11 cellular contexts compared by ENCODE assay signal in genomic region chr5:132481243-132482211, GRCh38. TPM values are rescaled to one million over a fixed set of nuclear protein-coding genes. Genes with fewer than 3 reads are reported as not detected.
DNase-seq lines count a peak whose midpoint lies in the region; ATAC-seq, FAIRE-seq and TF ChIP-seq lines count a peak whose summit lies in the region.
"Had no signal": no experiment of that assay in that cellular context is flagged by ENCODE, and none has a peak within 500 bp of the region (broad histone marks: within the 10 kb centered on the region; RNA-seq: fewer than 3 reads in every experiment).

No MANE protein-coding gene starts in this region.

- DNase-seq in A549 (ENCODE audit: low read depth in 1 of 2, low spot score in 1 of 2) (no peak), HepG2 (ENCODE audit: low spot score) (no peak), ureter (ENCODE audit: low spot score) (no peak)
- DNase-seq in activated CD8-positive, alpha-beta memory T cell treated with anti-CD3 and anti-CD28 coated beads, Interleukin-2, amount 50 U/mL, for 4 hours: peak; percentile 23
- DNase-seq: C1 segment of cervical spinal cord, NCI-H2029 had no signal

- no TSS peak for BruUV-seq in HepG2 (replicated peaks; lab: Mats Ljungman, UMichigan)

- no peak for FAIRE-seq in A549 (lab: Jason Lieb, UNC)
- no peak for FAIRE-seq in HepG2 (lab: Jason Lieb, UNC)

- no peak overlapping the region for H2AFZ ChIP-seq in HepG2 (ENCODE audit: low read length)

- intact Hi-C loops in HepG2 (cut with micrococcal nuclease; ENCODE audit: unreplicated experiment): no loop called here

- no peak for ATAC-seq in A549
- ATAC-seq in HepG2: no peak
- no peak for ATAC-seq in HG03520 (IDR thresholded peaks at IDR 0.05; ENCODE audit: unreplicated experiment)
- ATAC-seq in HG03175 (IDR thresholded peaks at IDR 0.05; ENCODE audit: unreplicated experiment): no peak
- ATAC-seq in HG02642 (IDR thresholded peaks at IDR 0.05; ENCODE audit: poor library complexity, unreplicated experiment): no peak

- no peaks in the 10 kb centered on the region for H3K27me3 ChIP-seq in HepG2 (ENCODE audit: control insufficient read depth in 1 of 2, insufficient read depth in 2 of 2, low read length in 2 of 2)

- H3K4me1 ChIP-seq in A549 (no peaks in the 10 kb centered on the region), HepG2 (ENCODE audit: insufficient read depth, low read length) (peaks cover 36% of the 10 kb centered on the region)
- H3K4me1 ChIP-seq: HAP-1 had no signal

- H3K27ac ChIP-seq in A549 (no peak overlapping the region), HepG2 (ENCODE audit: extremely low read length, insufficient read depth, low read length) (no peak overlapping the region)

- TF ChIP-seq POLR2A in A549 (IDR thresholded peaks at IDR 0.05; ENCODE audit: low read length) (no peak), GM15510 (IDR thresholded peaks at IDR 0.05; ENCODE audit: borderline replicate concordance, extremely low read depth, insufficient read length) (peak; percentile 5), HepG2 (IDR thresholded peaks at IDR 0.05; ENCODE audit: insufficient read depth in 1 of 2, low read depth in 2 of 2, low read length in 2 of 2) (0 out of 4 replicates have a peak, but pooled peaks of 1 of the 2 experiments have one; percentile 13)

- WGBS in A549 (ENCODE audit: missing lambda C conversion rate): 83% methylated on average over 6 of the region's 6 CpGs
- WGBS in HepG2 (ENCODE audit: low lambda C conversion rate): 79% methylated on average over 6 of the region's 6 CpGs

- POLR2A ChIA-PET in A549 (lab: Yijun Ruan, JAX): interaction anchor here (1.8 to 3.7 kb wide), 2 partner anchors 9 to 15 kb away, joined by 9 to 32 read pairs; partner anchors contain the start of gene IRF1
- POLR2A ChIA-PET in HepG2 (lab: Yijun Ruan, JAX): interaction anchor here (0.8 to 7.9 kb wide), 5 partner anchors 8 to 20 kb away, joined by 3 to 99 read pairs (median 5); partner anchors contain the start of gene IRF1

- no peak for TF ChIP-seq CTCF in A549 (IDR thresholded peaks at IDR 0.05)
- no peak for TF ChIP-seq CTCF in HepG2 (CRISPR knock-in tag; IDR thresholded peaks at IDR 0.05)

- H3K9ac ChIP-seq in HepG2 (ENCODE audit: insufficient read depth, low read depth, low read length): no peak overlapping the region

- TF ChIP-seq RAD21 in A549 (conservative IDR thresholded peaks at IDR 0.05 in 1 of 2, IDR thresholded peaks at IDR 0.05 in 1 of 2) (no peak), HepG2 (CRISPR knock-in tag; IDR thresholded peaks at IDR 0.05) (no peak)

- H4K20me1 ChIP-seq in HepG2 (ENCODE audit: insufficient read depth, low read length): no peaks in the 10 kb centered on the region

- in situ Hi-C loops in HepG2 (cut with HindIII; ENCODE audit: extremely low pct_ligation_motif_present, low pct_unique_long_range_greater_than_20kb): no loop called here

- H3K4me2 ChIP-seq in A549 (no peak overlapping the region), HepG2 (ENCODE audit: low read depth, low read length) (no peak overlapping the region)

- H3K36me3 ChIP-seq in HepG2 (replicated peaks in 1 of 2; ENCODE audit: control insufficient read depth in 1 of 2, insufficient read depth in 2 of 2, low read length in 2 of 2): peaks cover 16 to 31% of the 10 kb centered on the region in 2 experiments; a peak in 4 of 5 replicates

- no peak for TF ChIP-seq EP300 in A549 (IDR thresholded peaks at IDR 0.05)
- TF ChIP-seq EP300 in HepG2 (IDR thresholded peaks at IDR 0.05; ENCODE audit: low read depth in 2 of 2, low read length in 2 of 2): no peak
- no peak for TF ChIP-seq EP300 in HepG2 (CRISPR knock-in tag; IDR thresholded peaks at IDR 0.05; ENCODE audit: borderline replicate concordance)

- CTCF ChIA-PET in A549 (lab: Yijun Ruan, JAX): interaction anchor here (0.6 to 2.9 kb wide), 7 partner anchors 20 to 339 kb away, joined by 3 to 12 read pairs (median 8); no protein-coding TSS in a partner anchor
- CTCF ChIA-PET in HepG2 (lab: Yijun Ruan, JAX; ENCODE audit: low intra/inter-chr PET ratio, low total read pairs): no interaction called here

- no peaks in the 10 kb centered on the region for H3K9me3 ChIP-seq in A549
- no peaks in the 10 kb centered on the region for H3K9me3 ChIP-seq in HepG2 (ENCODE audit: low read length)
- H3K9me3 ChIP-seq: HAP-1 had no signal

- no peaks in the 10 kb centered on the region for H3K79me2 ChIP-seq in HepG2 (ENCODE audit: insufficient read depth, low read length)

- H3K4me3 ChIP-seq in A549 (no peak overlapping the region), HepG2 (replicated peaks in 1 of 3; ENCODE audit: insufficient read depth in 1 of 3, low read depth in 2 of 3, low read length in 3 of 3) (no peak overlapping the region)
- H3K4me3 ChIP-seq: HAP-1 had no signal

TF ChIP-seq in A549, 52 proteins besides CTCF, POLR2A, EP300 and RAD21:
- TF ChIP-seq POLR2AphosphoS2 (conservative IDR thresholded peaks at IDR 0.05; ENCODE audit: low read length) (no peak), HES2 (IDR thresholded peaks at IDR 0.05) (no peak), MAFK (IDR thresholded peaks at IDR 0.05; ENCODE audit: partially characterized antibody) (peak; percentile 3), ATOH8 (CRISPR knock-in tag; IDR thresholded peaks at IDR 0.05; ENCODE audit: low read depth) (no peak), KDM5A (IDR thresholded peaks at IDR 0.05) (no peak)

TF ChIP-seq in HepG2, 621 proteins besides CTCF, POLR2A, EP300 and RAD21 (continues in another document):
- TF ChIP-seq GATA4 (IDR thresholded peaks at IDR 0.05; ENCODE audit: borderline replicate concordance, low read depth) (no peak), RARA (CRISPR knock-in tag; IDR thresholded peaks at IDR 0.05) (peak; percentile 34; the same call in 1 of the 2 replicates), CENPT (CRISPR knock-in tag; IDR thresholded peaks at IDR 0.05; ENCODE audit: low read depth) (no peak), SOX5 (CRISPR knock-in tag; IDR thresholded peaks at IDR 0.05; ENCODE audit: borderline replicate concordance) (peak; percentile 85), ZNF362 (CRISPR knock-in tag; IDR thresholded peaks at IDR 0.05; ENCODE audit: borderline replicate concordance) (peak; percentile 29; the same call in 1 of the 2 replicates), POLR2AphosphoS2 (IDR thresholded peaks at IDR 0.05; ENCODE audit: low read depth, low read length) (peak; percentile 57; the same call in 1 of the 2 replicates), ZNF816 (CRISPR knock-in tag; IDR thresholded peaks at IDR 0.05; ENCODE audit: borderline replicate concordance) (no peak), SOX13 (IDR thresholded peaks at IDR 0.05) (no peak), SOX13 (CRISPR knock-in tag; conservative IDR thresholded peaks at IDR 0.05 in 1 of 2, IDR thresholded peaks at IDR 0.05 in 1 of 2) (peak in 1 of 2 experiments; percentile 88; a peak in 2 of 4 replicates), SOX6 (IDR thresholded peaks at IDR 0.05) (no peak), SOX6 (CRISPR knock-in tag; IDR thresholded peaks at IDR 0.05) (peak; percentile 33; the same call in 1 of the 2 replicates), MED8 (CRISPR knock-in tag; IDR thresholded peaks at IDR 0.05; ENCODE audit: insufficient replicate concordance) (no peak), NCOA5 (CRISPR knock-in tag; IDR thresholded peaks at IDR 0.05) (no peak)

RNA-seq across cellular contexts. Expression of gene IRF1, which starts 9.0 kb away (rescaled TPM):
- polyA plus RNA-seq in A549 (2011; rRNA removed): 10.9 and 11.2 TPM in 2 replicates
- polyA plus RNA-seq in A549 (2012; cell fraction: cytosol; rRNA removed): 9.7 and 13.3 TPM in 2 replicates
- polyA plus RNA-seq in A549 (2012; cell fraction: nucleus; rRNA removed): 19.8 and 22.3 TPM in 2 replicates
- 13.3 to 15.5 TPM (median 15.1 TPM) in 3 replicates for polyA plus RNA-seq in A549 (2017; fragmentation: RNase III; extraction: RNeasy Plus Mini Kit Qiagen cat#74134 plus additional on column Dnase treatment)
- polyA minus RNA-seq in A549 (2011; rRNA and poly(A)+ RNA removed): 27.8 and 35.9 TPM in 2 replicates
- 5.8 and 8.8 TPM in 2 replicates for total RNA-seq in HepG2 (2016; rRNA removed; fragmentation: Illumina TruSeq; extraction: Trizol)
- 1.2 and 1.9 TPM in 2 replicates for total RNA-seq in HepG2 (2016; cell fraction: cytosol; rRNA removed; fragmentation: Illumina TruSeq; extraction: Trizol; ENCODE audit: low read depth)
- 4.4 and 10.1 TPM in 2 replicates for total RNA-seq in HepG2 (2016; cell fraction: insoluble cytoplasmic fraction; rRNA removed; fragmentation: Illumina TruSeq; extraction: Trizol)
- 2.5 and 3.3 TPM in 2 replicates for total RNA-seq in HepG2 (2016; cell fraction: membrane; rRNA removed; fragmentation: Illumina TruSeq; extraction: Trizol)
- 14.5 and 19.2 TPM in 2 replicates for total RNA-seq in HepG2 (2016; cell fraction: nucleus; rRNA removed; fragmentation: Illumina TruSeq; extraction: Trizol)
- polyA plus RNA-seq in HepG2 (2011; rRNA removed): 4.1 and 4.4 TPM in 2 replicates
- 4.7 and 4.8 TPM in 2 replicates for polyA plus RNA-seq in HepG2 (2011; cell fraction: cytosol; rRNA removed)
- polyA plus RNA-seq in HepG2 (2011; cell fraction: nucleus; rRNA removed): 10.1 and 10.8 TPM in 2 replicates
- polyA plus RNA-seq in HepG2 (2012): 3.4 and 4.0 TPM in 2 replicates
- polyA plus RNA-seq in HepG2 (2016; cell fraction: cytosol; fragmentation: Illumina TruSeq; extraction: Trizol; ENCODE audit: low read depth): 0.75 and 0.77 TPM in 2 replicates
- polyA plus RNA-seq in HepG2 (2016; cell fraction: insoluble cytoplasmic fraction; fragmentation: Illumina TruSeq; extraction: Trizol; ENCODE audit: low read depth): 5.3 and 6.8 TPM in 2 replicates
- 0.80 and 1.4 TPM in 2 replicates for polyA plus RNA-seq in HepG2 (2016; cell fraction: membrane; fragmentation: Illumina TruSeq; extraction: Trizol; ENCODE audit: low read depth)
- 8.7 and 9.9 TPM in 2 replicates for polyA plus RNA-seq in HepG2 (2016; cell fraction: nucleus; fragmentation: Illumina TruSeq; extraction: Trizol; ENCODE audit: insufficient read depth, low read depth)
- 24.0 and 36.4 TPM in 2 replicates for polyA minus RNA-seq in HepG2 (2011; rRNA and poly(A)+ RNA removed; ENCODE audit: low replicate concordance)
- polyA minus RNA-seq in HepG2 (2011; cell fraction: cytosol; rRNA and poly(A)+ RNA removed): 4.7 and 7.5 TPM in 2 replicates
- polyA minus RNA-seq in HepG2 (2011; cell fraction: nucleus; rRNA and poly(A)+ RNA removed): 28.5 and 37.7 TPM in 2 replicates
- 40.8 TPM for total RNA-seq in ureter

Comparison
In these comparisons a context has a peak if more than half of its experiments do, and no peak if none do; other contexts are left out.
1. Of the 38 proteins assayed by ChIP-seq in both HepG2 and A549: peak only in HepG2: POLR2AphosphoS2; only in A549: MAFK; in both: none; in neither: 35; mixed calls (peak in some experiments, not most) for 1.